In genomic region chr7:674454-675410, GRCh38 we compare ENCODE assay signal across 16 cellular contexts. TPM values are rescaled to one million over a fixed set of nuclear protein-coding genes. Genes with fewer than 3 reads are reported as not detected.
A peak's percentile ranks its signal among the peaks of the same experiment; 100 is the strongest.
DNase-seq lines count a peak whose midpoint lies in the region; ATAC-seq and TF ChIP-seq lines count a peak whose summit lies in the region.
"Had no signal": no experiment of that assay in that cellular context is flagged by ENCODE, and none has a peak within 500 bp of the region (broad histone marks: within the 10 kb centered on the region; RNA-seq: fewer than 3 reads in every experiment).

No MANE protein-coding gene starts in this region.

- 60 to 84% (median 71%) methylated on average over 15 to 16 of the region's 16 CpGs for WGBS in adrenal gland, 4 donors

- intact Hi-C loops in adrenal gland (cut with DNase I), result no loop called here
- intact Hi-C loops in left cardiac atrium (cut with DNase I), result no loop called here

- H3K27me3 ChIP-seq in DND-41 (ENCODE audit: insufficient read depth, low read length, poor library complexity), result no peaks in the 10 kb centered on the region
- H3K27me3 ChIP-seq in adrenal gland, result no peaks in the 10 kb centered on the region

- H3K9me3 ChIP-seq in DND-41 (ENCODE audit: insufficient read depth, low read length, severe bottlenecking), result no peaks in the 10 kb centered on the region
- no peaks in the 10 kb centered on the region for H3K9me3 ChIP-seq in adrenal gland (replicated peaks in 1 of 3)
- H3K9me3 ChIP-seq: mucosa of descending colon had no signal

- H3K36me3 ChIP-seq in DND-41 (ENCODE audit: insufficient read depth, low read length) (peaks cover 41% of the 10 kb centered on the region), adrenal gland (replicated peaks in 1 of 2) (no peaks in the 10 kb centered on the region)

- no peak for DNase-seq in DND-41
- peak; percentile 46 to 79 (median 69) for DNase-seq in adrenal gland
- no peak for DNase-seq in left cardiac atrium
- peak; percentile 63 for DNase-seq in putamen (ENCODE audit: low spot score)
- DNase-seq in DMS114 treated with DMSO at 0.1 percent for 48 hours (lab: John Stamatoyannopoulos, UW; ENCODE audit: unreplicated experiment), result no peak
- no peak for DNase-seq in NCI-H1092 treated with DMSO at 0.1 percent for 48 hours (lab: John Stamatoyannopoulos, UW)
- no peak for DNase-seq in NCI-H2107 (lab: John Stamatoyannopoulos, UW)
- DNase-seq: activated CD4-positive, alpha-beta T cell treated with anti-CD3 and anti-CD28 coated beads, Interleukin-2, amount 10 ng/mL, durations not matched to agents 24 days and 14 days; DMS53; hippocampal formation; NK-92 treated with Interleukin-12 subunit alpha and Interleukin-12 subunit beta, amount 100 ng/mL, for 24 hours; SHP77; stimulated activated CD4-positive, alpha-beta T cell treated with anti-CD3 and anti-CD28 coated beads, Interleukin-2, amount 100 ng/mL, for 24 hours; T-helper 9 cell had no signal

- H3K4me2 ChIP-seq in DND-41 (ENCODE audit: insufficient read depth, low read length), result no peak overlapping the region

- ATAC-seq in DND-41 (ENCODE audit: insufficient read depth, low read depth) (no peak), left cardiac atrium (peak; percentile 27 to 40), HG03095 (IDR thresholded peaks at IDR 0.05; ENCODE audit: unreplicated experiment) (no peak)
- ATAC-seq: mucosa of descending colon had no signal

- H4K20me1 ChIP-seq in DND-41 (ENCODE audit: insufficient read depth, low read length), result no peaks in the 10 kb centered on the region

- H3K4me3 ChIP-seq in DND-41 (ENCODE audit: low read depth in 1 of 2, low read length in 2 of 2) (no peak overlapping the region), adrenal gland (no peak overlapping the region)
- H3K4me3 ChIP-seq: mucosa of descending colon had no signal

- TF ChIP-seq CTCF in DND-41 (IDR thresholded peaks at IDR 0.05; ENCODE audit: borderline replicate concordance, extremely low read depth, low read length, poor library complexity, severe bottlenecking), result no peak
- no peak for TF ChIP-seq CTCF in adrenal gland (IDR thresholded peaks at IDR 0.05)

- H2AFZ ChIP-seq in DND-41 (ENCODE audit: low read depth, low read length), result no peak overlapping the region

- H3K27ac ChIP-seq in DND-41 (ENCODE audit: low read length), result 0 out of 2 replicates have a peak overlapping the region, but pooled peaks have one; percentile 1
- no peak overlapping the region for H3K27ac ChIP-seq in adrenal gland

- TF ChIP-seq POLR2A in adrenal gland (IDR thresholded peaks at IDR 0.05), result no peak

- H3K9ac ChIP-seq in DND-41 (ENCODE audit: low read depth, low read length), result no peak overlapping the region

- H3K79me2 ChIP-seq in DND-41 (ENCODE audit: insufficient read depth, low read length), result no peaks in the 10 kb centered on the region

- H3K4me1 ChIP-seq in DND-41 (ENCODE audit: insufficient read depth, low read length) (no peaks in the 10 kb centered on the region), adrenal gland (replicated peaks in 1 of 2) (peaks cover 0 to 6% of the 10 kb centered on the region in 2 donors)

RNA-seq across cellular contexts. Expression of gene DNAAF5, which starts 51.8 kb away (rescaled TPM):
- total RNA-seq in adrenal gland, result 10 to 100 TPM; 14.5 to 32.7 (median 23.4) TPM
- polyA plus RNA-seq in adrenal gland, result 10 to 100 TPM in 1 of 3 donors, 1 to 10 TPM in 2; 7.9 to 11.1 (median 8.8) TPM
- 10 to 100 TPM; 14.9 to 15.0 TPM for total RNA-seq in left cardiac atrium

RNA-seq across cellular contexts. Expression of gene PRKAR1B, which starts 52.3 kb away (rescaled TPM):
- total RNA-seq in adrenal gland, result 10 to 100 TPM in 7 of 8 donors, 1 to 10 TPM in 1; 5.2 to 21.5 (median 13.6) TPM
- polyA plus RNA-seq in adrenal gland, result 10 to 100 TPM in 1 of 3 donors, 1 to 10 TPM in 2; 8.4 to 17.3 (median 8.7) TPM
- total RNA-seq in left cardiac atrium, result 10 to 100 TPM; 15.8 to 19.8 TPM

Comparison
In these comparisons a context has a peak if more than half of its experiments do, and no peak if none do; other contexts are left out.
1. ATAC-seq: peak in left cardiac atrium (2 of 2); none in DND-41 (single experiment) and HG03095 (single experiment).
2. DNase-seq: peak in adrenal gland (7 of 7) and putamen (single experiment); none in DND-41 (single experiment), left cardiac atrium (single experiment), DMS114 treated with DMSO at 0.1 percent for 48 hours (single experiment), NCI-H1092 treated with DMSO at 0.1 percent for 48 hours (single experiment) and NCI-H2107 (single experiment).